Comparison of ENCODE assay signal across 1 cellular context in genomic region chr12:103673891-103674375, GRCh38.
TF ChIP-seq lines count a peak whose summit lies in the region.

No MANE protein-coding gene starts in this region.

TF ChIP-seq in H1, 55 proteins besides CTCF, POLR2A, EP300 and RAD21 (continued from another document):
- TF ChIP-seq BCL11A (IDR thresholded peaks at IDR 0.05; ENCODE audit: low read depth in 2 of 2, low read length in 2 of 2) = no peak
- TF ChIP-seq EZH2 (IDR thresholded peaks at IDR 0.05; ENCODE audit: low read depth, low read length, severe bottlenecking) = no peak
- TF ChIP-seq RFX5 (IDR thresholded peaks at IDR 0.05; ENCODE audit: borderline replicate concordance, low read depth, low read length) = no peak
- no peak for TF ChIP-seq TBP (IDR thresholded peaks at IDR 0.05; ENCODE audit: low read depth, low read length)
- no peak for TF ChIP-seq NANOG (IDR thresholded peaks at IDR 0.05; ENCODE audit: insufficient read depth, low read depth, low read length, poor library complexity, severe bottlenecking)
- no peak for TF ChIP-seq KDM1A (IDR thresholded peaks at IDR 0.05; ENCODE audit: borderline replicate concordance, low read length)
- TF ChIP-seq, protein P1, sequence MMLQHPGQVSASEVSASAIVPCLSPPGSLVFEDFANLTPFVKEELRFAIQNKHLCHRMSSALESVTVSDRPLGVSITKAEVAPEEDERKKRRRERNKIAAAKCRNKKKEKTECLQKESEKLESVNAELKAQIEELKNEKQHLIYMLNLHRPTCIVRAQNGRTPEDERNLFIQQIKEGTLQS (IDR thresholded peaks at IDR 0.05; ENCODE audit: insufficient read depth, low read depth, low read length) = no peak
- TF ChIP-seq TEAD4 (IDR thresholded peaks at IDR 0.05; ENCODE audit: low read depth, low read length) = no peak
